8 cellular contexts compared by ENCODE assay signal in the genomic region with DNA sequence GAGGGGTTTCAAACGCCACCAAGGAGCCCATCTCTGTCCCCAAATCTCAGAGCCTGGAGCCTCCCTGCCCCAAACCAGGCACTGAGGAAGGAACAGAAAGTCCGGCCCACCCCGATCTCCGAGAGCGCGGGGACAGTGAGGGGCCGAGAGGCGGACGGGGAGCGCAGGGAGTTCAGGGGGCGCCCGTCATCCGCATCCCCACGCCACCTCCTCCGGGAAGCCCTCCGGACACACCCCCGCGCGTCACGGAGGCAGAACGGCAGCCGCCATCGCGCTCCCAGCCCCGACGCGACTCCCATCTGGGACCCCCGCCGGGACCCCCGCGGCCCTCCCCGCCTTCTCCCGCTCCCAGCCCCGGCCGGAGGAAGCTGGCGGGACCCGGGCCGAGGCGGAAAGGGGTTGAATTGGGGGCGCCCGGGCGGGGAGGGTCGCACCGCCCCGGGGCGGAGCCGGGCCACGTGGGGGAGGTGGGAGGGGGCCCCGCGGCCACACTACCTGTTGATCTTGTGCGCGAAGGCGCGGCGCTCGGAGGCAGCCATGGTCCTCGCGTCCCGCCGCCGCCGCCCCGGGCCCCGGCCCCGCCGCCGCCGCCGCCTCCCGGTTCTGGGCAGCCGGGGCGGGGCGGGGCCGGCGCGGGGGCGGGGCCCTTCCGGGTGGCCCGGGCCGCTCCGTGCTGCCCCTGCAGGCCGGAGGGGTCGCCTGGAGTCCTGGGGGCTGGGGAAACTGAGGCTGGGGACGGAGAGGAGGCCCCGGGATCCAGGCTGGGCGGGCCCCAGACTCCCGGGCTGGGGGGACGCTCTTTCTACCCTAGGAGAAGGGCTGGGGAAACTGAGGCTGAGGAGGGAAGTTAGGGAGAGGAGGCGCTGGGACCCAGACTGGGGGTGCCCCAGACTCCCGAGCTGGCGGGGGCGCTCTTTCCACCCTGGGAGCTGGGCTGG. TPM values are rescaled to one million over a fixed set of nuclear protein-coding genes. Genes with fewer than 3 reads are reported as not detected.
A peak's percentile ranks its signal among the peaks of the same experiment; 100 is the strongest.
DNase-seq lines count a peak whose midpoint lies in the region; ATAC-seq and TF ChIP-seq lines count a peak whose summit lies in the region.

A gene with protein sequence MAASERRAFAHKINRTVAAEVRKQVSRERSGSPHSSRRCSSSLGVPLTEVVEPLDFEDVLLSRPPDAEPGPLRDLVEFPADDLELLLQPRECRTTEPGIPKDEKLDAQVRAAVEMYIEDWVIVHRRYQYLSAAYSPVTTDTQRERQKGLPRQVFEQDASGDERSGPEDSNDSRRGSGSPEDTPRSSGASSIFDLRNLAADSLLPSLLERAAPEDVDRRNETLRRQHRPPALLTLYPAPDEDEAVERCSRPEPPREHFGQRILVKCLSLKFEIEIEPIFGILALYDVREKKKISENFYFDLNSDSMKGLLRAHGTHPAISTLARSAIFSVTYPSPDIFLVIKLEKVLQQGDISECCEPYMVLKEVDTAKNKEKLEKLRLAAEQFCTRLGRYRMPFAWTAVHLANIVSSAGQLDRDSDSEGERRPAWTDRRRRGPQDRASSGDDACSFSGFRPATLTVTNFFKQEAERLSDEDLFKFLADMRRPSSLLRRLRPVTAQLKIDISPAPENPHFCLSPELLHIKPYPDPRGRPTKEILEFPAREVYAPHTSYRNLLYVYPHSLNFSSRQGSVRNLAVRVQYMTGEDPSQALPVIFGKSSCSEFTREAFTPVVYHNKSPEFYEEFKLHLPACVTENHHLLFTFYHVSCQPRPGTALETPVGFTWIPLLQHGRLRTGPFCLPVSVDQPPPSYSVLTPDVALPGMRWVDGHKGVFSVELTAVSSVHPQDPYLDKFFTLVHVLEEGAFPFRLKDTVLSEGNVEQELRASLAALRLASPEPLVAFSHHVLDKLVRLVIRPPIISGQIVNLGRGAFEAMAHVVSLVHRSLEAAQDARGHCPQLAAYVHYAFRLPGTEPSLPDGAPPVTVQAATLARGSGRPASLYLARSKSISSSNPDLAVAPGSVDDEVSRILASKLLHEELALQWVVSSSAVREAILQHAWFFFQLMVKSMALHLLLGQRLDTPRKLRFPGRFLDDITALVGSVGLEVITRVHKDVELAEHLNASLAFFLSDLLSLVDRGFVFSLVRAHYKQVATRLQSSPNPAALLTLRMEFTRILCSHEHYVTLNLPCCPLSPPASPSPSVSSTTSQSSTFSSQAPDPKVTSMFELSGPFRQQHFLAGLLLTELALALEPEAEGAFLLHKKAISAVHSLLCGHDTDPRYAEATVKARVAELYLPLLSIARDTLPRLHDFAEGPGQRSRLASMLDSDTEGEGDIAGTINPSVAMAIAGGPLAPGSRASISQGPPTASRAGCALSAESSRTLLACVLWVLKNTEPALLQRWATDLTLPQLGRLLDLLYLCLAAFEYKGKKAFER (N-terminal part only) (minus strand): TSS at position 623 of the 938 bp plus-strand sequence. CDS start 84 bp downstream, at position 539.

- WGBS in body of pancreas, 2 donors, result 2 to 6% methylated on average over 7 to 56 of the region's 92 CpGs
- WGBS in smooth muscle cell (ENCODE audit: low lambda C conversion rate), result 8% methylated on average over 8 of the region's 92 CpGs

- H3K4me2 ChIP-seq in smooth muscle cell, result peak within 1 kb of the TSS; percentile 97

- H3K4me1 ChIP-seq in body of pancreas (peaks cover 27% of the 10 kb centered on the region), smooth muscle cell (ENCODE audit: low read depth) (no peaks in the 10 kb centered on the region)

- H3K9me3 ChIP-seq in body of pancreas, result no peaks in the 10 kb centered on the region
- H3K9me3 ChIP-seq in smooth muscle cell (replicated peaks; ENCODE audit: low read depth), result no peaks in the 10 kb centered on the region

- TF ChIP-seq POLR2A in body of pancreas (IDR thresholded peaks at IDR 0.05), result no peak

- H3K27me3 ChIP-seq in body of pancreas, result no peaks in the 10 kb centered on the region
- no peaks in the 10 kb centered on the region for H3K27me3 ChIP-seq in smooth muscle cell (ENCODE audit: low read depth)

- H3F3A ChIP-seq in smooth muscle cell (ENCODE audit: low read depth), result no peaks in the 10 kb centered on the region

- intact Hi-C loops in body of pancreas (cut with DNase I), result no loop called here

- TF ChIP-seq CTCF in body of pancreas (IDR thresholded peaks at IDR 0.05) (peak in 6 of 7 experiments; percentile 8 to 48 (median 44)), smooth muscle cell (IDR thresholded peaks at IDR 0.05; ENCODE audit: borderline replicate concordance, insufficient read depth, poor library complexity, severe bottlenecking) (peak; percentile 38)

- H3K27ac ChIP-seq in body of pancreas, result peak within 1 kb of the TSS; percentile 31 to 79 (median 64)
- no peak within 1 kb of the TSS for H3K27ac ChIP-seq in smooth muscle cell (ENCODE audit: low read depth)

- peak within 1 kb of the TSS; percentile 94 for H2AFZ ChIP-seq in smooth muscle cell (ENCODE audit: low read depth)

- ATAC-seq in body of pancreas, result peak; percentile 70
- ATAC-seq in GM18873 (IDR thresholded peaks at IDR 0.05; ENCODE audit: low FRiP score, unreplicated experiment), result no peak

- H3K9ac ChIP-seq in smooth muscle cell (ENCODE audit: low read depth), result peak within 1 kb of the TSS; percentile 73

- no peaks in the 10 kb centered on the region for H3K36me3 ChIP-seq in body of pancreas (replicated peaks in 1 of 2; ENCODE audit: insufficient read depth in 1 of 2, low read depth in 2 of 2)
- no peaks in the 10 kb centered on the region for H3K36me3 ChIP-seq in smooth muscle cell (ENCODE audit: low read depth)

- H3K4me3 ChIP-seq in GM08714 (ENCODE audit: low read length) (peak within 1 kb of the TSS; percentile 68; the same call in 1 of the 2 replicates), body of pancreas (peak within 1 kb of the TSS; percentile 91 to 94), smooth muscle cell (peak within 1 kb of the TSS; percentile 95)

- no peaks in the 10 kb centered on the region for H4K20me1 ChIP-seq in smooth muscle cell (ENCODE audit: low read depth)

- DNase-seq in NCI-H226, result peak; percentile 10
- DNase-seq in body of pancreas, result peak; percentile 41 to 68 (median 50)
- DNase-seq in iPS-NIHi11 (ENCODE audit: low spot score), result peak; percentile 87
- DNase-seq in smooth muscle cell (lab: John Stamatoyannopoulos, UW; ENCODE audit: unreplicated experiment), result no peak
- no peak for DNase-seq in OCI-M2 (lab: John Stamatoyannopoulos, UW; ENCODE audit: unreplicated experiment)
- DNase-seq in NCI-H187 (lab: John Stamatoyannopoulos, UW), result no peak

- peaks cover 10% of the 10 kb centered on the region for H3K79me2 ChIP-seq in smooth muscle cell (ENCODE audit: low read depth)

RNA-seq across cellular contexts. Expression of the gene that starts here (rescaled TPM):
- total RNA-seq in body of pancreas, result 10 to 100 TPM; 77.1 to 89.2 TPM
- total RNA-seq in smooth muscle cell, result 13.8 and 15.3 TPM in 2 replicates
- 14.8 and 28.7 TPM in 2 replicates for polyA plus RNA-seq in smooth muscle cell

Comparison
In these comparisons a context has a peak if more than half of its experiments do, and no peak if none do; other contexts are left out.
1. DNase-seq: peak in NCI-H226 (single experiment), body of pancreas (4 of 4) and iPS-NIHi11 (single experiment); none in smooth muscle cell (single experiment), OCI-M2 (single experiment) and NCI-H187 (0 of 2).
2. Peak in every context shown above with its lines, with median percentiles within 50 percentile points of each other: H3K4me3 ChIP-seq.